ENCODE assay signal across 1 cellular context in the genomic region with DNA sequence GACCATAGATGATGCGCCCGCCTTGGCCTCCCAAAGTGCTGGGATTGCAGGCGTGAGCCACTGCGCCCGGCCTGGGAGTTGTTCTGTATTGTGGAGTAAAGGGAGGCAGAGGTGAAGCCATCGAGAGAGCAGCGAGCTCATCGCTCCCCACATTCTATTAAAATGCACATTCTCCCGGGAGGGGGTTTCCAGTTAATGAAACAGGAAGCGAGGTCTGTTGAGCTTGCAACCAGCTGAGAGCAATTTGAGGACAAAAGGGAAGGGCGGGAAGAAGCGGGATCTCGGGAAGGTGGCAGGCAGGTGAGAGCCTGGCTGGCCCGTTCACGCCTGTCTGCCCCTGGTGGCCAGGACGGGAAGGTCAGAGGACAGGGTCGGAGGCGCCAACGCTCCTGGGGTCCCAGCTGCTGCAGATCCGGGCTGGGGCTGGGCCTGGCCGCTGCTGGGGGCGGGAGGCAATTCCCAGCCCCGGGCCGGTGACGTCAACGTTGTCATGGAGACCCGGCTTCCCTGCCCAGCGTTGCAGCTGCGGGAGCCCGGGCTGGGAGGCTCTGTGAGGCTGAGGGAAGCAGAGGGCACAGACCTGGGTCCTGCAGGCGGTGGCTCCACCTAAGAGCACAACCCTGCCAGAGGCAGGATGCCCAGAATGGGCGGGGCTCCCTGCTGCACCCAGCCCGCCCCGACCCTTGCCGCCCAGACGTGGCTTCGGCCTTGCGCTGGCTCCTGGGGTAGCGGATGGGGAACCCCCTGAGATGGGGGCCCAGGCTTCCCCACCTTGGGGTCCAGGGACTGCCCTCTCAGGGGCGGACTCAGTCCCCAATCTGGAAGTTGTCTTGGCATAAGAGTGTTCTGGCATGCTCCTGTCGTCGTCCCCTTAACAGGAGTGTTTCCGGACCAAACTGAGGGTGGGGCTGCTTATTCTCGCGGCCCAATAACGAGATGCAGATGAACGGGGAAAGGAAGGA.
A peak's percentile ranks its signal among the peaks of the same experiment; 100 is the strongest.
TF ChIP-seq lines count a peak whose summit lies in the region.

No MANE protein-coding gene starts in this region.

TF ChIP-seq in neural cell, 6 proteins besides CTCF, POLR2A, EP300 and RAD21 (continued from another document):
- TF ChIP-seq, protein P1, sequence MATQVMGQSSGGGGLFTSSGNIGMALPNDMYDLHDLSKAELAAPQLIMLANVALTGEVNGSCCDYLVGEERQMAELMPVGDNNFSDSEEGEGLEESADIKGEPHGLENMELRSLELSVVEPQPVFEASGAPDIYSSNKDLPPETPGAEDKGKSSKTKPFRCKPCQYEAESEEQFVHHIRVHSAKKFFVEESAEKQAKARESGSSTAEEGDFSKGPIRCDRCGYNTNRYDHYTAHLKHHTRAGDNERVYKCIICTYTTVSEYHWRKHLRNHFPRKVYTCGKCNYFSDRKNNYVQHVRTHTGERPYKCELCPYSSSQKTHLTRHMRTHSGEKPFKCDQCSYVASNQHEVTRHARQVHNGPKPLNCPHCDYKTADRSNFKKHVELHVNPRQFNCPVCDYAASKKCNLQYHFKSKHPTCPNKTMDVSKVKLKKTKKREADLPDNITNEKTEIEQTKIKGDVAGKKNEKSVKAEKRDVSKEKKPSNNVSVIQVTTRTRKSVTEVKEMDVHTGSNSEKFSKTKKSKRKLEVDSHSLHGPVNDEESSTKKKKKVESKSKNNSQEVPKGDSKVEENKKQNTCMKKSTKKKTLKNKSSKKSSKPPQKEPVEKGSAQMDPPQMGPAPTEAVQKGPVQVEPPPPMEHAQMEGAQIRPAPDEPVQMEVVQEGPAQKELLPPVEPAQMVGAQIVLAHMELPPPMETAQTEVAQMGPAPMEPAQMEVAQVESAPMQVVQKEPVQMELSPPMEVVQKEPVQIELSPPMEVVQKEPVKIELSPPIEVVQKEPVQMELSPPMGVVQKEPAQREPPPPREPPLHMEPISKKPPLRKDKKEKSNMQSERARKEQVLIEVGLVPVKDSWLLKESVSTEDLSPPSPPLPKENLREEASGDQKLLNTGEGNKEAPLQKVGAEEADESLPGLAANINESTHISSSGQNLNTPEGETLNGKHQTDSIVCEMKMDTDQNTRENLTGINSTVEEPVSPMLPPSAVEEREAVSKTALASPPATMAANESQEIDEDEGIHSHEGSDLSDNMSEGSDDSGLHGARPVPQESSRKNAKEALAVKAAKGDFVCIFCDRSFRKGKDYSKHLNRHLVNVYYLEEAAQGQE (IDR thresholded peaks at IDR 0.05; ENCODE audit: borderline replicate concordance): peak; percentile 92
- peak; percentile 65 for TF ChIP-seq SMC3 (conservative IDR thresholded peaks at IDR 0.05; ENCODE audit: poor library complexity)
- TF ChIP-seq EZH2 (IDR thresholded peaks at IDR 0.05; ENCODE audit: borderline replicate concordance, insufficient read depth, low read length, poor library complexity, severe bottlenecking): no peak
